ENCODE assay signal across 1 cellular context in genomic region chr21:39881661-39882060, GRCh38.
TF ChIP-seq lines count a peak whose summit lies in the region.

No MANE protein-coding gene starts in this region.

TF ChIP-seq in H1, 55 proteins besides CTCF, POLR2A, EP300 and RAD21:
- TF ChIP-seq RNF2 (IDR thresholded peaks at IDR 0.05; ENCODE audit: borderline replicate concordance, low read depth, low read length, missing control alignments, poor library complexity, severe bottlenecking) (no peak), KDM1A (IDR thresholded peaks at IDR 0.05; ENCODE audit: borderline replicate concordance, low read length) (no peak), NANOG (IDR thresholded peaks at IDR 0.05; ENCODE audit: insufficient read depth, low read depth, low read length, poor library complexity, severe bottlenecking) (no peak), CHD2 (IDR thresholded peaks at IDR 0.05; ENCODE audit: low read length) (no peak), GTF2F1 (IDR thresholded peaks at IDR 0.05; ENCODE audit: borderline replicate concordance, low read depth, low read length) (no peak), RBBP5 (IDR thresholded peaks at IDR 0.05; ENCODE audit: borderline replicate concordance, low read depth, low read length) (no peak), ATF2 (IDR thresholded peaks at IDR 0.05; ENCODE audit: low read length) (no peak), CHD1 (IDR thresholded peaks at IDR 0.05; ENCODE audit: low read depth, low read length) (no peak), CBX8 (IDR thresholded peaks at IDR 0.05; ENCODE audit: borderline replicate concordance, low read depth, low read length) (no peak), EZH2 (IDR thresholded peaks at IDR 0.05; ENCODE audit: low read depth, low read length, severe bottlenecking) (no peak), MAFK (IDR thresholded peaks at IDR 0.05; ENCODE audit: low read depth, low read length) (no peak), HDAC2 (IDR thresholded peaks at IDR 0.05; ENCODE audit: borderline replicate concordance in 1 of 2, low read depth in 2 of 2, low read length in 2 of 2) (no peak), FOSL1 (IDR thresholded peaks at IDR 0.05; ENCODE audit: insufficient read depth, low read depth, low read length) (no peak)
